18 cellular contexts compared by ENCODE assay signal in the genomic region with DNA sequence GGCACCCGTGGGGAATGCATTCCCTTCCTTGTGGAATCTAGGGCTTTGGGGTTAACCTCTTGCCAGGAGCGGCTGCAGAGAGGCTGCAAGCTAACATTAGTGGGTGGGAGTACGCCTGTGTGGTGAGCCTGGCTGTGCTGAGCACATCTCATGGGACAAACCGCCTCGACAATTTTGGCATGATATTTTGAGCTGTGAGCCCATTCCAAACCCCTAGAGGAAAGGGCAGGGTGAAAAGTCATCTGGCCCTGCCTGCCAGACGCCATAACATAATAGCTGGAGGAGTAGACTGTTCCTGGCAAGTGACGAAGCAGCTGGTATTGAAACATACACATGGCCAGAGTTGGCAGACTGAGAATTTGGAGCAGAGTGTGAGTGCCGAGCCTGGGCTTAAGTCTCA.
DNase-seq lines count a peak whose midpoint lies in the region; ATAC-seq and TF ChIP-seq lines count a peak whose summit lies in the region.
"Had no signal": no experiment of that assay in that cellular context is flagged by ENCODE, and none has a peak within 500 bp of the region (broad histone marks: within the 10 kb centered on the region; RNA-seq: fewer than 3 reads in every experiment).

No MANE protein-coding gene starts in this region.

- DNase-seq in MG63, result peak; percentile 88
- DNase-seq in coronary artery (ENCODE audit: low spot score), result peak; percentile 89
- no peak for DNase-seq in left ventricle myocardium superior
- no peak for DNase-seq in Peyer's patch
- DNase-seq in left colon, result no peak
- DNase-seq: activated CD4-positive, CD25-positive, alpha-beta regulatory T cell treated with anti-CD3 and anti-CD28 coated beads, Interleukin-2, amount 50 U/mL, for 72 hours; activated CD8-positive, alpha-beta memory T cell treated with anti-CD3 and anti-CD28 coated beads for 24 hours; AML-193; mesendoderm; NCI-H2029 treated with DMSO at 0.1 percent for 48 hours; NCI-H526; stimulated activated CD4-positive, alpha-beta T cell treated with anti-CD3 and anti-CD28 coated beads, Interleukin-2, amount 100 ng/mL, for 48 hours; substantia nigra had no signal

- ATAC-seq in left ventricle myocardium superior, result peak; percentile 47
- ATAC-seq in left colon, result no peak
- ATAC-seq in activated CD4-positive, CD25-positive, alpha-beta regulatory T cell treated with anti-CD3 and anti-CD28 coated beads, Interleukin-2, amount 50 U/mL, for 24 hours, result no peak
- ATAC-seq: activated naive CD4-positive, alpha-beta T cell treated with anti-CD3 and anti-CD28 coated beads, Interleukin-2, amount 50 U/mL, for 72 hours had no signal

- H3K9me3 ChIP-seq in MG63 (no peaks in the 10 kb centered on the region), stomach smooth muscle (ENCODE audit: control insufficient read depth in 2 of 2, low read length in 2 of 2) (no peaks in the 10 kb centered on the region), Peyer's patch (no peaks in the 10 kb centered on the region)

- H3K4me3 ChIP-seq in MG63, result no peak overlapping the region
- H3K4me3 ChIP-seq in coronary artery, result no peak overlapping the region
- no peak overlapping the region for H3K4me3 ChIP-seq in stomach smooth muscle (ENCODE audit: low read length in 2 of 2)
- H3K4me3 ChIP-seq in Peyer's patch, result no peak overlapping the region
- H3K4me3 ChIP-seq: hepatocyte, SK-N-MC had no signal

- H3K36me3 ChIP-seq in MG63 (no peaks in the 10 kb centered on the region), stomach smooth muscle (ENCODE audit: control insufficient read depth in 2 of 2, insufficient read depth in 2 of 2, low read length in 2 of 2) (no peaks in the 10 kb centered on the region), Peyer's patch (no peaks in the 10 kb centered on the region)

- H3K27me3 ChIP-seq in MG63 (no peaks in the 10 kb centered on the region), stomach smooth muscle (ENCODE audit: control insufficient read depth in 1 of 2, insufficient read depth in 2 of 2, low read length in 2 of 2) (no peaks in the 10 kb centered on the region), Peyer's patch (no peaks in the 10 kb centered on the region)

- H3K9ac ChIP-seq in stomach smooth muscle (ENCODE audit: low read length in 2 of 2), result no peak overlapping the region

- no peak for TF ChIP-seq POLR2A in Peyer's patch (IDR thresholded peaks at IDR 0.05)

- peak overlapping the region; percentile 21 to 72 for H3K27ac ChIP-seq in coronary artery
- H3K27ac ChIP-seq in stomach smooth muscle (ENCODE audit: low read length), result peak overlapping the region; percentile 46
- H3K27ac ChIP-seq in Peyer's patch, result no peak overlapping the region
- H3K27ac ChIP-seq: hepatocyte, SK-N-MC had no signal

- intact Hi-C loops in left ventricle myocardium superior (cut with micrococcal nuclease), result no loop called here
- intact Hi-C loops in left colon (cut with DNase I, micrococcal nuclease), result no loop called here

- H3K4me1 ChIP-seq in stomach smooth muscle (ENCODE audit: control insufficient read depth, insufficient read depth, low read length) (peaks cover 27% of the 10 kb centered on the region), Peyer's patch (peaks cover 0 to 4% (median 0%) of the 10 kb centered on the region in 4 donors)

- no peak for TF ChIP-seq CTCF in coronary artery (IDR thresholded peaks at IDR 0.05)
- no peak for TF ChIP-seq CTCF in Peyer's patch (IDR thresholded peaks at IDR 0.05)

Comparison
In these comparisons a context has a peak if more than half of its experiments do, and no peak if none do; other contexts are left out.
1. DNase-seq: peak in MG63 (single experiment) and coronary artery (single experiment); none in left ventricle myocardium superior (single experiment), Peyer's patch (0 of 3) and left colon (0 of 2).
2. H3K27ac ChIP-seq: peak in coronary artery (2 of 2) and stomach smooth muscle (single experiment); none in Peyer's patch (0 of 4).